8 cellular contexts compared by ENCODE assay signal in the genomic region with DNA sequence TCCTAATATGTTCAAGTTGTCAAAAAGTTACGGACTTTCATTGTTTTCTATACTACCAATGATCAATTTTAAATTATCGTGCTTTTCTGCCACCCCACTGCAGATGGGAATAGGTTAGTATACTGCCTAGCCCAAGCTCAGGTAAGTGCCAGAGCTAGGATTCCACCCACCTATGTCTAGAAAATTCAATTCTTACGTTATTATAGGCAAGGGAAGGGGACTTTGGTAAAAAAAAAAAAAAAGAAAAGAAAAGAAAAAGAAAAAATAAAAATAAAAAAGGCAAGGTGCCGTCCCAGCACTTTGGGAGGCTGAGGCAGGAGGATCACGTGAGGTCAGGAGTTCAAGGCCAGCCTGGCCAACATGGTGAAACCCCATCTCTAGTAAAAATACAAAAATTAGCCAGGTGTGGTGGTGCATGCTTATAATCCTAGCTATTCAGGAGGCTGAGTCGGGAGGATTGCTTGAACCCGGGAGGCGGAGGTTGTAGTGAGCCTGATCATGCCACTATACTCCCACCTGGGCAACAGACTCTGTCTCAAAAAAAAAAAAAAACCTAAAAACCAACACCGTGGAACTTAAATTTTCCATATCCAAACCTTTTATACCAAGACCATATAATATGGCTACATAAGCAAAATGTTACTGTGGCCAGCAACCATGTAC. TPM values are rescaled to one million over a fixed set of nuclear protein-coding genes. Genes with fewer than 3 reads are reported as not detected.
DNase-seq lines count a peak whose midpoint lies in the region; ATAC-seq and TF ChIP-seq lines count a peak whose summit lies in the region.

No MANE protein-coding gene starts in this region.

- no peak for TF ChIP-seq POLR2A in esophagus muscularis mucosa (IDR thresholded peaks at IDR 0.05; ENCODE audit: low read depth)

- H3K36me3 ChIP-seq in SU-DHL-6 (ENCODE audit: low read length): peaks cover 36% of the 10 kb centered on the region
- H3K36me3 ChIP-seq in esophagus muscularis mucosa: peaks cover 10 to 34% (median 28%) of the 10 kb centered on the region in 4 donors

- H4K20me1 ChIP-seq in SU-DHL-6 (ENCODE audit: low read depth, low read length): peaks cover 26% of the 10 kb centered on the region

- no peaks in the 10 kb centered on the region for H3K9me2 ChIP-seq in SU-DHL-6 (replicated peaks; ENCODE audit: insufficient read depth, low read length)

- TF ChIP-seq EP300 in esophagus muscularis mucosa (IDR thresholded peaks at IDR 0.05): no peak

- peaks cover 17 to 33% (median 31%) of the 10 kb centered on the region in 4 donors for H3K4me1 ChIP-seq in esophagus muscularis mucosa

- DNase-seq in GM12864 (ENCODE audit: low read depth) (no peak), esophagus muscularis mucosa (ENCODE audit: extremely low spot score) (no peak), retina (peak; percentile 4), NCI-H1417 treated with DMSO at 0.1 percent for 48 hours (lab: John Stamatoyannopoulos, UW) (no peak), NCI-H82 (lab: John Stamatoyannopoulos, UW) (no peak)
- DNase-seq in effector CD4-positive, alpha-beta T cell: no peak

- whole genome bisulfite sequencing in esophagus muscularis mucosa: 84% methylated on average over 9 of the region's 9 CpGs

- ATAC-seq in GM21619 (IDR thresholded peaks at IDR 0.05; ENCODE audit: unreplicated experiment): no peak

- H3K4me3 ChIP-seq in GM12864 (ENCODE audit: low read depth, low read length) (peak overlapping the region; percentile 87), SU-DHL-6 (ENCODE audit: insufficient read depth, low read length, poor library complexity, severe bottlenecking) (peak overlapping the region; percentile 96), esophagus muscularis mucosa (peak overlapping the region; percentile 56 to 72 (median 70))

- no peak overlapping the region for H2AFZ ChIP-seq in SU-DHL-6 (ENCODE audit: low read depth, low read length, severe bottlenecking)

- peaks cover 62% of the 10 kb centered on the region for H3F3A ChIP-seq in SU-DHL-6 (ENCODE audit: insufficient read depth)

- intact Hi-C loops in esophagus muscularis mucosa (cut with DNase I): no loop called here

- H3K9me3 ChIP-seq in SU-DHL-6 (ENCODE audit: insufficient read depth, low read length): no peaks in the 10 kb centered on the region
- H3K9me3 ChIP-seq in esophagus muscularis mucosa: no peaks in the 10 kb centered on the region

- H3K27me3 ChIP-seq in SU-DHL-6 (ENCODE audit: low read length) (no peaks in the 10 kb centered on the region), esophagus muscularis mucosa (no peaks in the 10 kb centered on the region)

- H3K27ac ChIP-seq in SU-DHL-6 (ENCODE audit: low read depth, low read length): peak overlapping the region; percentile 82
- H3K27ac ChIP-seq in esophagus muscularis mucosa (replicated peaks in 1 of 4): peak overlapping the region in 3 of 4 donors; percentile 80 to 85 (median 81)

- TF ChIP-seq CTCF in GM12864 (IDR thresholded peaks at IDR 0.05; ENCODE audit: low read depth, low read length, missing control alignments) (no peak), SU-DHL-6 (IDR thresholded peaks at IDR 0.05; ENCODE audit: insufficient read depth, low read length, poor library complexity, severe bottlenecking) (no peak), esophagus muscularis mucosa (IDR thresholded peaks at IDR 0.05) (no peak)

- peak overlapping the region; percentile 98 for H3K4me2 ChIP-seq in SU-DHL-6 (ENCODE audit: low read depth, low read length, poor library complexity, severe bottlenecking)

- H3K9ac ChIP-seq in SU-DHL-6 (ENCODE audit: low read length): peak overlapping the region; percentile 94

- peaks cover 21% of the 10 kb centered on the region for H3K79me2 ChIP-seq in SU-DHL-6 (ENCODE audit: insufficient read depth, low read length)

RNA-seq across cellular contexts. Expression of gene RPL22L1, which starts 1.3 kb away (rescaled TPM):
- 10 to 100 TPM; 17.2 to 57.0 (median 37.1) TPM for total RNA-seq in esophagus muscularis mucosa

RNA-seq across cellular contexts. Expression of gene EIF5A2, which starts 39.7 kb away (rescaled TPM):
- 10 to 100 TPM in 1 of 4 donors, 1 to 10 TPM in 3; 7.8 to 10.4 (median 7.9) TPM for total RNA-seq in esophagus muscularis mucosa
